In the genomic region with DNA sequence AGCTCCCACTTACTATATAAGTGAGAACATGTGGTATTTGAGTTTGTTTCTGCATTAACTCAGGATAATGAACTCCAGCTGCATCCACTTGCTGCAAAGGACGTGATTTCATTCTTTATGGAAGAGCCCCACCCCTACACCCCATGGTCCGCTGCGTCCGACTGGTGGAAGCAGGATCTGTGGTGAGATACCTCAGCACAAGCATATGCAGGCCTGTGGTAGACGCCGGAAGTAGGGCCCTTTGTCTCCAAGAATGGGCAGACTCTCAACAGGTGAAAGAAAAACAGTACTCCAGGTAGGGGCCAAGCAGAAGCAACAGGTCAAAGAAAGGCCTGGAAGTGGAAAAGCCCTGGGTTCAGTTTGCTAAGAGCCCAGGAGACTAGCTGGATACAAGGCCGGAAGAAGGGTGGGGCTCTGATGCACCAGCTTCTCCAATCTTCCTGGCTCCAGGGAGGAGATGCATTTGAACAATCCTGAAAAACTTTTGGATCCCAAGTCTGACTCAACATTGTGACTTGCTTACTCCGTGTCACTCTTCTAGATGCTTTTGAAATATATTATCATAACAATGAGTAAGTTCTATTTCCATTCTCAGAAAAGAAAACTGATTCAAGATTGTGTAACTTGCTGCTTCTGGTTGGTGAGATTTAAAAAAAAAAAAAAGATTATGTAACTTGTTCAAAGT, we compare ENCODE assay signal across 8 cellular contexts. TPM values are rescaled to one million over a fixed set of nuclear protein-coding genes. Genes with fewer than 3 reads are reported as not detected.
DNase-seq lines count a peak whose midpoint lies in the region; ATAC-seq and TF ChIP-seq lines count a peak whose summit lies in the region.

No MANE protein-coding gene starts in this region.

- TF ChIP-seq CTCF in heart left ventricle (IDR thresholded peaks at IDR 0.05) (no peak), vagina (IDR thresholded peaks at IDR 0.05) (no peak)

- H3K4me3 ChIP-seq in heart left ventricle, result no peak overlapping the region
- H3K4me3 ChIP-seq in right cardiac atrium (ENCODE audit: low read length), result no peak overlapping the region
- H3K4me3 ChIP-seq in vagina, result no peak overlapping the region

- H3K36me3 ChIP-seq in heart left ventricle (no peaks in the 10 kb centered on the region), vagina (no peaks in the 10 kb centered on the region)

- peaks cover 0 to 2% of the 10 kb centered on the region in 2 donors for H3K36me3 Mint-ChIP-seq in activated T-cell treated with anti-CD3 and anti-CD28 coated beads, Interleukin-2, amount 50 U/mL, for 72 hours (ENCODE audit: insufficient read depth in 2 of 2)

- H3K4me1 Mint-ChIP-seq in activated T-cell treated with anti-CD3 and anti-CD28 coated beads, Interleukin-2, amount 50 U/mL, for 72 hours (ENCODE audit: low read depth), result peaks cover 50% of the 10 kb centered on the region

- H3K27me3 ChIP-seq in heart left ventricle (no peaks in the 10 kb centered on the region), right cardiac atrium (ENCODE audit: control insufficient read depth, insufficient read depth) (no peaks in the 10 kb centered on the region), vagina (no peaks in the 10 kb centered on the region)

- peak overlapping the region in 9 of 12 donors; percentile 1 to 92 (median 24) for H3K27ac ChIP-seq in heart left ventricle
- H3K27ac ChIP-seq in right cardiac atrium (ENCODE audit: low read length), result peak overlapping the region; percentile 64
- peak overlapping the region; percentile 95 for H3K27ac ChIP-seq in vagina

- TF ChIP-seq POLR2A in heart left ventricle (IDR thresholded peaks at IDR 0.05), result no peak
- no peak for TF ChIP-seq POLR2A in vagina (IDR thresholded peaks at IDR 0.05)

- no peaks in the 10 kb centered on the region for H3K9me3 Mint-ChIP-seq in activated T-cell treated with anti-CD3 and anti-CD28 coated beads, Interleukin-2, amount 50 U/mL, for 72 hours

- H3K27ac Mint-ChIP-seq in activated T-cell treated with anti-CD3 and anti-CD28 coated beads, Interleukin-2, amount 50 U/mL, for 72 hours, result peak overlapping the region; percentile 96

- WGBS in heart left ventricle, 4 donors, result 46 to 60% (median 53%) methylated on average over 8 of the region's 8 CpGs
- WGBS in right cardiac atrium, result 61% methylated on average over 8 of the region's 8 CpGs

- H3K9me3 ChIP-seq in heart left ventricle (no peaks in the 10 kb centered on the region), right cardiac atrium (ENCODE audit: control insufficient read depth, low read length) (no peaks in the 10 kb centered on the region), vagina (no peaks in the 10 kb centered on the region)

- H3K4me1 ChIP-seq in heart left ventricle (peaks cover 0 to 34% (median 15%) of the 10 kb centered on the region in 12 donors), right cardiac atrium (ENCODE audit: control insufficient read depth, insufficient read depth, low read length) (no peaks in the 10 kb centered on the region), vagina (peaks cover 32% of the 10 kb centered on the region)

- no peak for ATAC-seq in heart left ventricle
- ATAC-seq in Right ventricle myocardium superior (ENCODE audit: poor library complexity), result no peak
- peak in 1 of 2 donors; percentile 23 for ATAC-seq in activated T-cell treated with anti-CD3 and anti-CD28 coated beads, Interleukin-2, amount 50 U/mL, for 72 hours (replicated peaks in 1 of 2)
- peak in 1 of 2 donors; percentile 3 for ATAC-seq in right cardiac atrium
- no peak for ATAC-seq in GM18870 (IDR thresholded peaks at IDR 0.05; ENCODE audit: unreplicated experiment)
- ATAC-seq in HG02678 (IDR thresholded peaks at IDR 0.05; ENCODE audit: unreplicated experiment), result no peak
- no peak for ATAC-seq in HG03432 (IDR thresholded peaks at IDR 0.05; ENCODE audit: unreplicated experiment)

- H3K27me3 Mint-ChIP-seq in activated T-cell treated with anti-CD3 and anti-CD28 coated beads, Interleukin-2, amount 50 U/mL, for 72 hours (ENCODE audit: low read depth), result no peaks in the 10 kb centered on the region

- peak overlapping the region in 1 of 2 donors; percentile 69 for H3K4me3 Mint-ChIP-seq in activated T-cell treated with anti-CD3 and anti-CD28 coated beads, Interleukin-2, amount 50 U/mL, for 72 hours

- no peak for DNase-seq in heart left ventricle
- DNase-seq in Right ventricle myocardium superior, result no peak
- no peak for DNase-seq in activated T-cell treated with anti-CD3 and anti-CD28 coated beads, Interleukin-2, amount 50 U/mL, for 72 hours
- no peak for DNase-seq in right cardiac atrium
- DNase-seq in vagina (ENCODE audit: extremely low spot score in 2 of 2), result no peak

- intact Hi-C loops in heart left ventricle (cut with DNase I), result no loop called here
- intact Hi-C loops in Right ventricle myocardium superior (cut with DNase I), result no loop called here
- intact Hi-C loops in right cardiac atrium (cut with DNase I), result no loop called here
- intact Hi-C loops in vagina (cut with DNase I), result no loop called here

RNA-seq across cellular contexts. Expression of a gene that starts 30.4 kb away (rescaled TPM):
- 100 to 1,000 TPM in 7 of 9 donors, 10 to 100 TPM in 2; 17.0 to 760 (median 507) TPM for total RNA-seq in heart left ventricle
- 100 to 1,000 TPM; 104 to 532 TPM for polyA plus RNA-seq in heart left ventricle
- 451 TPM for total RNA-seq in Right ventricle myocardium superior
- total RNA-seq in activated T-cell treated with anti-CD3 and anti-CD28 coated beads, Interleukin-2, amount 50 U/mL, for 72 hours, result 1,000 to 10,000 TPM in 1 of 2 donors, 100 to 1,000 TPM in 1; 678 to 1,151 TPM
- 100 to 1,000 TPM; 346 to 441 (median 427) TPM for total RNA-seq in right cardiac atrium
- 441 TPM for polyA plus RNA-seq in right cardiac atrium
- total RNA-seq in vagina, result 857 TPM

RNA-seq across cellular contexts. Expression of a gene that starts 45.9 kb away (rescaled TPM):
- total RNA-seq in heart left ventricle (1,000 to 10,000 TPM; 1,047 to 9,662 (median 6,606) TPM), Right ventricle myocardium superior (5,573 TPM), right cardiac atrium (1,000 to 10,000 TPM; 3,773 to 5,353 (median 5,000) TPM), vagina (16,459 TPM)
- polyA plus RNA-seq in heart left ventricle (1,000 to 10,000 TPM; 1,168 to 4,497 TPM), right cardiac atrium (1,948 TPM)
- over 10,000 TPM in 1 of 2 donors, 1,000 to 10,000 TPM in 1; 8,391 to 13,279 TPM for total RNA-seq in activated T-cell treated with anti-CD3 and anti-CD28 coated beads, Interleukin-2, amount 50 U/mL, for 72 hours

Comparison
In these comparisons a context has a peak if more than half of its experiments do, and no peak if none do; other contexts are left out.
1. H3K27ac ChIP-seq: peak in every context shown above with its lines; median percentile 95 in vagina; 64 in right cardiac atrium; 24 in heart left ventricle.